ENCODE assay signal across 21 cellular contexts in genomic region chr2:232488721-232489300, GRCh38. TPM values are rescaled to one million over a fixed set of nuclear protein-coding genes. Genes with fewer than 3 reads are reported as not detected.
DNase-seq lines count a peak whose midpoint lies in the region; ATAC-seq, FAIRE-seq and TF ChIP-seq lines count a peak whose summit lies in the region.
"Had no signal": no experiment of that assay in that cellular context is flagged by ENCODE, and none has a peak within 500 bp of the region (broad histone marks: within the 10 kb centered on the region; RNA-seq: fewer than 3 reads in every experiment).

No MANE protein-coding gene starts in this region.

- no peaks in the 10 kb centered on the region for H3K9me3 Mint-ChIP-seq in activated T-helper 17 cell treated with anti-CD3 and anti-CD28 coated beads, Interleukin-2, amount 50 U/mL, for 72 hours
- H3K9me3 Mint-ChIP-seq in natural killer cell, result no peaks in the 10 kb centered on the region
- no peaks in the 10 kb centered on the region for H3K9me3 Mint-ChIP-seq in type B pancreatic cell

- peak overlapping the region; percentile 21 for H3K4me3 Mint-ChIP-seq in activated T-helper 17 cell treated with anti-CD3 and anti-CD28 coated beads, Interleukin-2, amount 50 U/mL, for 72 hours
- H3K4me3 Mint-ChIP-seq in natural killer cell (peak overlapping the region; percentile 31), type B pancreatic cell (peak overlapping the region; percentile 80)

- no peaks in the 10 kb centered on the region for H3K9me3 ChIP-seq in right atrium auricular region
- H3K9me3 ChIP-seq: prostate gland, vagina had no signal

- TF ChIP-seq CTCF in right atrium auricular region (IDR thresholded peaks at IDR 0.05), result no peak
- TF ChIP-seq CTCF in natural killer cell (IDR thresholded peaks at IDR 0.05), result no peak
- no peak for TF ChIP-seq CTCF in type B pancreatic cell (conservative IDR thresholded peaks at IDR 0.05)

- no peak overlapping the region for H3K4me3 ChIP-seq in right atrium auricular region
- H3K4me3 ChIP-seq: prostate gland, smooth muscle cell, vagina had no signal

- intact Hi-C loops in Right ventricle myocardium superior (cut with DNase I) (no loop called here), natural killer cell (cut with micrococcal nuclease) (no loop called here)

- no peaks in the 10 kb centered on the region for H3K36me3 ChIP-seq in right atrium auricular region
- H3K36me3 ChIP-seq: prostate gland, vagina had no signal

- no peak for ATAC-seq in Right ventricle myocardium superior (ENCODE audit: poor library complexity)
- no peak for ATAC-seq in activated T-helper 17 cell treated with anti-CD3 and anti-CD28 coated beads, Interleukin-2, amount 50 U/mL, for 72 hours (replicated peaks)
- ATAC-seq in natural killer cell, result no peak
- no peak for ATAC-seq in GM19023 (IDR thresholded peaks at IDR 0.05; ENCODE audit: unreplicated experiment)
- ATAC-seq: left lobe of liver had no signal

- no peak for FAIRE-seq in GM19239 (lab: Jason Lieb, UNC)
- FAIRE-seq: GM12892 had no signal

- H3K27ac ChIP-seq in right atrium auricular region, result no peak overlapping the region
- H3K27ac ChIP-seq: prostate gland, vagina had no signal

- H3K27me3 Mint-ChIP-seq in activated T-helper 17 cell treated with anti-CD3 and anti-CD28 coated beads, Interleukin-2, amount 50 U/mL, for 72 hours, result peaks cover 42% of the 10 kb centered on the region
- H3K27me3 Mint-ChIP-seq in natural killer cell (ENCODE audit: low read depth in 2 of 2), result peaks cover 28 to 33% of the 10 kb centered on the region in 2 donors
- peaks cover 78% of the 10 kb centered on the region for H3K27me3 Mint-ChIP-seq in type B pancreatic cell

- H3K36me3 Mint-ChIP-seq in activated T-helper 17 cell treated with anti-CD3 and anti-CD28 coated beads, Interleukin-2, amount 50 U/mL, for 72 hours (ENCODE audit: low read depth), result no peaks in the 10 kb centered on the region
- H3K36me3 Mint-ChIP-seq in natural killer cell (no peaks in the 10 kb centered on the region), type B pancreatic cell (no peaks in the 10 kb centered on the region)
- H3K36me3 Mint-ChIP-seq: CD4-positive, CD25-positive, alpha-beta regulatory T cell had no signal

- H3K4me1 ChIP-seq in right atrium auricular region, result peaks cover 0 to 18% of the 10 kb centered on the region in 2 donors

- peaks cover 5 to 8% of the 10 kb centered on the region in 2 donors for H3K27me3 ChIP-seq in right atrium auricular region

- DNase-seq in Right ventricle myocardium superior, result peak; percentile 10
- DNase-seq in right atrium auricular region (ENCODE audit: low spot score), result no peak
- DNase-seq in natural killer cell, result no peak
- DNase-seq in type B pancreatic cell (ENCODE audit: extremely low spot score, unreplicated experiment), result no peak
- no peak for DNase-seq in GM19239 (ENCODE audit: insufficient read length, low spot score)
- DNase-seq in LoVo (ENCODE audit: low spot score), result no peak
- DNase-seq: ACHN; amygdala; CD4-positive, CD25-positive, alpha-beta regulatory T cell; NCI-H524 treated with DMSO at 0.1 percent for 48 hours; stimulated activated CD4-positive, alpha-beta T cell treated with anti-CD3 and anti-CD28 coated beads, Interleukin-4, amount 100 ng/mL, for 4 hours; T-helper 2 cell had no signal

- no peak overlapping the region for H3K27ac Mint-ChIP-seq in activated T-helper 17 cell treated with anti-CD3 and anti-CD28 coated beads, Interleukin-2, amount 50 U/mL, for 72 hours
- no peak overlapping the region for H3K27ac Mint-ChIP-seq in natural killer cell
- no peak overlapping the region for H3K27ac Mint-ChIP-seq in type B pancreatic cell
- H3K27ac Mint-ChIP-seq: CD4-positive, CD25-positive, alpha-beta regulatory T cell had no signal

- H3K4me1 Mint-ChIP-seq in activated T-helper 17 cell treated with anti-CD3 and anti-CD28 coated beads, Interleukin-2, amount 50 U/mL, for 72 hours, result peaks cover 4% of the 10 kb centered on the region
- H3K4me1 Mint-ChIP-seq in natural killer cell, result peaks cover 4 to 5% of the 10 kb centered on the region in 2 donors
- H3K4me1 Mint-ChIP-seq in type B pancreatic cell (ENCODE audit: unreplicated experiment), result no peaks in the 10 kb centered on the region

RNA-seq across cellular contexts. Expression of gene ECEL1, which starts 1.2 kb away (rescaled TPM):
- total RNA-seq in Right ventricle myocardium superior (not detected), right atrium auricular region (not detected), natural killer cell (not detected), type B pancreatic cell (ENCODE audit: low replicate concordance) (7.8 and 9.6 TPM in 2 replicates)
- not detected for total RNA-seq in activated T-helper 17 cell treated with anti-CD3 and anti-CD28 coated beads, Interleukin-2, amount 50 U/mL, for 72 hours
- total RNA-seq: CD4-positive, CD25-positive, alpha-beta regulatory T cell; fibroblast of lung; smooth muscle cell; vagina had no signal

RNA-seq across cellular contexts. Expression of gene PRSS56, which starts 31.4 kb away (rescaled TPM):
- total RNA-seq in Right ventricle myocardium superior (0.19 TPM), right atrium auricular region (under 1 TPM in 1 of 2 donors, not detected in 1; 0.20 TPM), natural killer cell (not detected), type B pancreatic cell (ENCODE audit: low replicate concordance) (0.34 TPM in 1 of 2 replicates, not detected in the other)
- not detected for total RNA-seq in activated T-helper 17 cell treated with anti-CD3 and anti-CD28 coated beads, Interleukin-2, amount 50 U/mL, for 72 hours
- total RNA-seq: activated CD8-positive, alpha-beta memory T cell treated with anti-CD3 and anti-CD28 coated beads for 36 hours; CD4-positive, CD25-positive, alpha-beta regulatory T cell; fibroblast of lung; left lobe of liver; prostate gland; smooth muscle cell; vagina had no signal

RNA-seq across cellular contexts. Expression of gene ALPI, which starts 32.9 kb away (rescaled TPM):
- total RNA-seq in Right ventricle myocardium superior, result not detected
- total RNA-seq in right atrium auricular region, result not detected
- total RNA-seq in activated T-helper 17 cell treated with anti-CD3 and anti-CD28 coated beads, Interleukin-2, amount 50 U/mL, for 72 hours, result not detected
- not detected for total RNA-seq in natural killer cell
- 1.5 and 6.5 TPM in 2 replicates for total RNA-seq in type B pancreatic cell (ENCODE audit: low replicate concordance)
- total RNA-seq: activated CD8-positive, alpha-beta memory T cell treated with anti-CD3 and anti-CD28 coated beads for 36 hours; CD4-positive, CD25-positive, alpha-beta regulatory T cell; fibroblast of lung; left lobe of liver; prostate gland; smooth muscle cell; vagina had no signal

RNA-seq across cellular contexts. Expression of gene CHRND, which starts 37.1 kb away (rescaled TPM):
- not detected for total RNA-seq in Right ventricle myocardium superior
- under 1 TPM in 1 of 2 donors, not detected in 1; 0.19 TPM for total RNA-seq in right atrium auricular region
- total RNA-seq in activated T-helper 17 cell treated with anti-CD3 and anti-CD28 coated beads, Interleukin-2, amount 50 U/mL, for 72 hours, result not detected
- total RNA-seq in natural killer cell, result not detected
- total RNA-seq in type B pancreatic cell (ENCODE audit: low replicate concordance), result 0.60 TPM in 1 of 2 replicates, not detected in the other
- total RNA-seq: activated CD8-positive, alpha-beta memory T cell treated with anti-CD3 and anti-CD28 coated beads for 36 hours; CD4-positive, CD25-positive, alpha-beta regulatory T cell; fibroblast of lung; left lobe of liver; smooth muscle cell; vagina had no signal

RNA-seq across cellular contexts. Expression of gene CHRNG, which starts 50.7 kb away (rescaled TPM):
- total RNA-seq in Right ventricle myocardium superior (not detected), right atrium auricular region (not detected), natural killer cell (not detected), type B pancreatic cell (ENCODE audit: low replicate concordance) (0.50 and 0.87 TPM in 2 replicates)
- total RNA-seq in activated T-helper 17 cell treated with anti-CD3 and anti-CD28 coated beads, Interleukin-2, amount 50 U/mL, for 72 hours, result not detected
- total RNA-seq: activated CD8-positive, alpha-beta memory T cell treated with anti-CD3 and anti-CD28 coated beads for 36 hours; CD4-positive, CD25-positive, alpha-beta regulatory T cell; fibroblast of lung; left lobe of liver; prostate gland; smooth muscle cell; vagina had no signal

Comparison
In these comparisons a context has a peak if more than half of its experiments do, and no peak if none do; other contexts are left out.
1. H3K4me3 Mint-ChIP-seq: peak in every context shown above with its lines; median percentile 80 in type B pancreatic cell; 31 in natural killer cell; 21 in activated T-helper 17 cell treated with anti-CD3 and anti-CD28 coated beads, Interleukin-2, amount 50 U/mL, for 72 hours.